8 cellular contexts compared by ENCODE assay signal in the genomic region with DNA sequence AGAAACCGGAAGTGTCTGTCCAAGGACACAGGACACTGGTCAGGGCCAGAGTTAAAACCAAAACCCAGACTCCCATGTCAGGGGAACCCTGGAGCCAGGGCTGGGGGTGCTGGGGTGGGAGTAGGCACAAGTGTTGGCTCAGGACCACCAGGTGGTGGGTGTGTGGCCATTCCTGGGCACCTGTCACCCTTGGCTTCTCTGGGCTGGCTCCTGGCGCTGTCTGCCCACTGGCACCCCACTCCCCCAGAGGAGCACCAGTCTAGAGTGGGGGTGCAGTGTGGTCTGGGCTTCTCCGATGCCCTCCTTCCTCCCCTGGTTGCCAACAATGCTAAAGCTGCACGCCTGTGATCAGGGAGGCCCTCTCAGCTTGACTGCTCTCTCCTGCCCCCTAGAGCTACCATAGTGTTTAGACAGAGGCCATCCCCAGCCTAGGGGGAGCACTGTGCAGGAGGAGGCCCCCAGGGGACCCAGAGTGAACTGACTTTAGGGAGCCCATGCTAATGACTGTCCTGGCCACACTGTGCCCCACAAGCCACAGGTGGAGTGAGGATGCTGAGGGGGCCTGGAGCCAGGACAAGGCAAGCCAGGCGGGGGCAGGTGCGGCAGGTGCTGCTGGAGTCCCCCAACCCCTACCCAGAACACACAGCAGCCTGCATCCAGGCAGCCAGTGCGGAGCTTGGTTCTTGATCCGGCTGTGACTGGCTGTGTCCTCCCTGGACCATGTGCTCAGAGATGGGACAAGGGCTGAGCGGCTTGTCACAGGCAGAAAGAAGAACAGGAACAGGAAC. TPM values are rescaled to one million over a fixed set of nuclear protein-coding genes. Genes with fewer than 3 reads are reported as not detected.
DNase-seq lines count a peak whose midpoint lies in the region; ATAC-seq and TF ChIP-seq lines count a peak whose summit lies in the region.

No MANE protein-coding gene starts in this region.

- TF ChIP-seq CTCF in cardiac muscle cell (IDR thresholded peaks at IDR 0.05; ENCODE audit: low read depth, low read length), result peak; percentile 55
- TF ChIP-seq CTCF in right atrium auricular region (IDR thresholded peaks at IDR 0.05), result peak in 1 of 2 donors; percentile 46

- H3K4me3 Mint-ChIP-seq in activated naive CD8-positive, alpha-beta T cell treated with anti-CD3 and anti-CD28 coated beads, Interleukin-2, amount 50 U/mL, for 24 hours, result no peak overlapping the region

- H3K9me3 Mint-ChIP-seq in activated naive CD8-positive, alpha-beta T cell treated with anti-CD3 and anti-CD28 coated beads, Interleukin-2, amount 50 U/mL, for 24 hours, result no peaks in the 10 kb centered on the region

- H3K27ac ChIP-seq in cardiac muscle cell (no peak overlapping the region), right atrium auricular region (no peak overlapping the region)

- H3K4me1 Mint-ChIP-seq in activated naive CD8-positive, alpha-beta T cell treated with anti-CD3 and anti-CD28 coated beads, Interleukin-2, amount 50 U/mL, for 24 hours, result no peaks in the 10 kb centered on the region

- H3K36me3 ChIP-seq in cardiac muscle cell, result no peaks in the 10 kb centered on the region
- no peaks in the 10 kb centered on the region for H3K36me3 ChIP-seq in right atrium auricular region

- no peaks in the 10 kb centered on the region for H3K27me3 Mint-ChIP-seq in activated naive CD8-positive, alpha-beta T cell treated with anti-CD3 and anti-CD28 coated beads, Interleukin-2, amount 50 U/mL, for 24 hours

- DNase-seq in cardiac muscle cell (ENCODE audit: low read depth in 1 of 2, low spot score in 1 of 2), result peak; percentile 15 to 47
- DNase-seq in right atrium auricular region (ENCODE audit: low spot score), result no peak
- DNase-seq in NCI-H146 (lab: John Stamatoyannopoulos, UW), result peak; percentile 36
- peak; percentile 51 for DNase-seq in activated naive CD8-positive, alpha-beta T cell treated with anti-CD3 and anti-CD28 coated beads, Interleukin-2, amount 50 U/mL, for 24 hours
- DNase-seq in kidney glomerular epithelial cell (lab: John Stamatoyannopoulos, UW), result peak; percentile 33
- DNase-seq in effector CD4-positive, alpha-beta T cell, result no peak
- DNase-seq in NCI-H345 treated with DMSO at 0.1 percent for 48 hours (lab: John Stamatoyannopoulos, UW; ENCODE audit: unreplicated experiment), result no peak

- H3K9me3 ChIP-seq in cardiac muscle cell (ENCODE audit: low read depth) (no peaks in the 10 kb centered on the region), right atrium auricular region (no peaks in the 10 kb centered on the region)

- ATAC-seq in GM21786 (IDR thresholded peaks at IDR 0.05; ENCODE audit: unreplicated experiment), result peak; percentile 64
- peak; percentile 65 for ATAC-seq in activated naive CD8-positive, alpha-beta T cell treated with anti-CD3 and anti-CD28 coated beads, Interleukin-2, amount 50 U/mL, for 24 hours

- H3K27me3 ChIP-seq in cardiac muscle cell, result no peaks in the 10 kb centered on the region
- no peaks in the 10 kb centered on the region for H3K27me3 ChIP-seq in right atrium auricular region

- H3K4me1 ChIP-seq in cardiac muscle cell (ENCODE audit: low read depth) (peaks cover 5% of the 10 kb centered on the region), right atrium auricular region (peaks cover 0 to 18% of the 10 kb centered on the region in 2 donors)

- H3K4me3 ChIP-seq in cardiac muscle cell, result no peak overlapping the region
- no peak overlapping the region for H3K4me3 ChIP-seq in right atrium auricular region

- no peaks in the 10 kb centered on the region for H3K36me3 Mint-ChIP-seq in activated naive CD8-positive, alpha-beta T cell treated with anti-CD3 and anti-CD28 coated beads, Interleukin-2, amount 50 U/mL, for 24 hours (ENCODE audit: low read depth)

- H3K27ac Mint-ChIP-seq in activated naive CD8-positive, alpha-beta T cell treated with anti-CD3 and anti-CD28 coated beads, Interleukin-2, amount 50 U/mL, for 24 hours, result no peak overlapping the region

RNA-seq across cellular contexts. Expression of gene RASGEF1A, which starts 11.0 kb away (rescaled TPM):
- 3.4 and 4.2 TPM in 2 replicates for total RNA-seq in cardiac muscle cell
- polyA plus RNA-seq in cardiac muscle cell, result 0.91 and 4.4 TPM in 2 replicates
- total RNA-seq in right atrium auricular region, result 1 to 10 TPM; 2.9 to 3.0 TPM

Comparison
In these comparisons a context has a peak if more than half of its experiments do, and no peak if none do; other contexts are left out.
1. DNase-seq: peak in cardiac muscle cell (2 of 2), NCI-H146 (single experiment), activated naive CD8-positive, alpha-beta T cell treated with anti-CD3 and anti-CD28 coated beads, Interleukin-2, amount 50 U/mL, for 24 hours (single experiment) and kidney glomerular epithelial cell (single experiment); none in right atrium auricular region (single experiment), effector CD4-positive, alpha-beta T cell (single experiment) and NCI-H345 treated with DMSO at 0.1 percent for 48 hours (single experiment).